Comparison of ENCODE assay signal across 7 cellular contexts in genomic region chr15:51726302-51727073, GRCh38. TPM values are rescaled to one million over a fixed set of nuclear protein-coding genes. Genes with fewer than 3 reads are reported as not detected.
DNase-seq lines count a peak whose midpoint lies in the region; ATAC-seq, FAIRE-seq and TF ChIP-seq lines count a peak whose summit lies in the region.

No MANE protein-coding gene starts in this region.

- H3K79me2 ChIP-seq in osteoblast (ENCODE audit: insufficient read depth, low read length), result no peaks in the 10 kb centered on the region

- intact Hi-C loops in activated B cell treated with CpG ODN at 0.5 μM for 24 hours (cut with micrococcal nuclease), result loop anchor here (1.0 to 5.0 kb wide), 5 partner anchors 9 to 76 kb away; partner anchors contain the start of genes SCG3 and TMOD2
- intact Hi-C loops in activated T-helper 2 cell treated with anti-CD3 and anti-CD28 coated beads, Interferon-gamma antibody, Interleukin-2, Interleukin-4, amounts not matched to agents 10 μg/mL and 5 μg/mL and 100 μg/mL, durations not matched to agents 14 hours and 24 hours and 36 hours (cut with micrococcal nuclease), result no loop called here

- H3K4me3 ChIP-seq in GM08714 (ENCODE audit: low read length), result peak overlapping the region; percentile 17; the same call in 1 of the 2 replicates
- no peak overlapping the region for H3K4me3 ChIP-seq in osteoblast (ENCODE audit: insufficient read depth, low read length)

- POLR2A ChIA-PET in activated B cell treated with CpG ODN at 0.5 μM for 24 hours (lab: Charles Lee), result interaction anchor here (0.5 to 3.3 kb wide), 2 partner anchors 11 to 1027 kb away, joined by 9 to 31 read pairs; partner anchors contain the start of gene LYSMD2

- H3K4me1 ChIP-seq in osteoblast (ENCODE audit: insufficient read depth, low read length), result peaks cover 28% of the 10 kb centered on the region

- H3K9me3 ChIP-seq in osteoblast (ENCODE audit: low read depth, low read length), result no peaks in the 10 kb centered on the region

- TF ChIP-seq CTCF in activated B cell treated with CpG ODN at 0.5 μM for 24 hours (IDR thresholded peaks at IDR 0.05) (no peak), osteoblast (IDR thresholded peaks at IDR 0.05; ENCODE audit: extremely low read depth, low read depth, low read length) (no peak)

- peak overlapping the region; percentile 22 for H3K4me2 ChIP-seq in osteoblast (ENCODE audit: insufficient read depth, low read length)

- no peaks in the 10 kb centered on the region for H3K27me3 Mint-ChIP-seq in activated B cell treated with CpG ODN at 0.5 μM for 24 hours
- H3K27me3 Mint-ChIP-seq in activated T-helper 2 cell treated with anti-CD3 and anti-CD28 coated beads, Interferon-gamma antibody, Interleukin-2, Interleukin-4, amounts not matched to agents 10 μg/mL and 5 μg/mL and 100 μg/mL, durations not matched to agents 14 hours and 24 hours and 36 hours (ENCODE audit: low read depth), result no peaks in the 10 kb centered on the region

- peak; percentile 82 for ATAC-seq in GM21529 (IDR thresholded peaks at IDR 0.05; ENCODE audit: unreplicated experiment)
- peak; percentile 97 for ATAC-seq in activated B cell treated with CpG ODN at 0.5 μM for 24 hours (ENCODE audit: low read depth)

- peaks cover 74% of the 10 kb centered on the region for H3K4me1 Mint-ChIP-seq in activated B cell treated with CpG ODN at 0.5 μM for 24 hours
- peaks cover 30% of the 10 kb centered on the region for H3K4me1 Mint-ChIP-seq in activated T-helper 2 cell treated with anti-CD3 and anti-CD28 coated beads, Interferon-gamma antibody, Interleukin-2, Interleukin-4, amounts not matched to agents 10 μg/mL and 5 μg/mL and 100 μg/mL, durations not matched to agents 14 hours and 24 hours and 36 hours (ENCODE audit: low read depth)

- peak overlapping the region; percentile 25 for H3K27ac ChIP-seq in osteoblast (ENCODE audit: low read depth, low read length)

- CTCF ChIA-PET in activated B cell treated with CpG ODN at 0.5 μM for 24 hours (lab: Charles Lee), result interaction anchor here (1.4 to 3.2 kb wide), 3 partner anchors 11 to 77 kb away, joined by 7 to 24 read pairs (median 17); partner anchors contain the start of gene LYSMD2

- no peaks in the 10 kb centered on the region for H3K27me3 ChIP-seq in osteoblast (ENCODE audit: insufficient read depth, low read length)

- peaks cover 47% of the 10 kb centered on the region for H3K36me3 Mint-ChIP-seq in activated B cell treated with CpG ODN at 0.5 μM for 24 hours (ENCODE audit: low read depth)
- H3K36me3 Mint-ChIP-seq in activated T-helper 2 cell treated with anti-CD3 and anti-CD28 coated beads, Interferon-gamma antibody, Interleukin-2, Interleukin-4, amounts not matched to agents 10 μg/mL and 5 μg/mL and 100 μg/mL, durations not matched to agents 14 hours and 24 hours and 36 hours (ENCODE audit: low read depth), result peaks cover 16% of the 10 kb centered on the region

- no peak for FAIRE-seq in HTR-8/SVneo (lab: Jason Lieb, UNC)

- H3K36me3 ChIP-seq in osteoblast (ENCODE audit: insufficient read depth, low read length), result no peaks in the 10 kb centered on the region

- peak overlapping the region; percentile 52 for H3K4me3 Mint-ChIP-seq in activated B cell treated with CpG ODN at 0.5 μM for 24 hours
- H3K4me3 Mint-ChIP-seq in activated T-helper 2 cell treated with anti-CD3 and anti-CD28 coated beads, Interferon-gamma antibody, Interleukin-2, Interleukin-4, amounts not matched to agents 10 μg/mL and 5 μg/mL and 100 μg/mL, durations not matched to agents 14 hours and 24 hours and 36 hours (ENCODE audit: low read depth), result no peak overlapping the region

- H4K20me1 ChIP-seq in osteoblast (ENCODE audit: insufficient read depth, low read length), result peaks cover 7% of the 10 kb centered on the region

- no peaks in the 10 kb centered on the region for H3K9me3 Mint-ChIP-seq in activated B cell treated with CpG ODN at 0.5 μM for 24 hours
- no peaks in the 10 kb centered on the region for H3K9me3 Mint-ChIP-seq in activated T-helper 2 cell treated with anti-CD3 and anti-CD28 coated beads, Interferon-gamma antibody, Interleukin-2, Interleukin-4, amounts not matched to agents 10 μg/mL and 5 μg/mL and 100 μg/mL, durations not matched to agents 14 hours and 24 hours and 36 hours

- no peak overlapping the region for H2AFZ ChIP-seq in osteoblast (ENCODE audit: low read length)

- DNase-seq in HTR-8/SVneo (ENCODE audit: insufficient read length, low spot score), result peak; percentile 82
- no peak for DNase-seq in activated B cell treated with CpG ODN at 0.5 μM for 24 hours
- DNase-seq in fibroblast of the conjunctiva (ENCODE audit: low read depth), result peak; percentile 53
- peak; percentile 78 for DNase-seq in osteoblast (ENCODE audit: insufficient read length, low spot score, missing footprints)
- no peak for DNase-seq in activated T-helper 2 cell treated with anti-CD3 and anti-CD28 coated beads, Interferon-gamma antibody, Interleukin-2, Interleukin-4, amounts not matched to agents 10 μg/mL and 5 μg/mL and 100 μg/mL, durations not matched to agents 14 hours and 24 hours and 36 hours (ENCODE audit: low spot score)

- H3K27ac Mint-ChIP-seq in activated B cell treated with CpG ODN at 0.5 μM for 24 hours, result peak overlapping the region; percentile 59
- no peak overlapping the region for H3K27ac Mint-ChIP-seq in activated T-helper 2 cell treated with anti-CD3 and anti-CD28 coated beads, Interferon-gamma antibody, Interleukin-2, Interleukin-4, amounts not matched to agents 10 μg/mL and 5 μg/mL and 100 μg/mL, durations not matched to agents 14 hours and 24 hours and 36 hours

RNA-seq across cellular contexts. Expression of gene LYSMD2, which starts 11.0 kb away (rescaled TPM):
- total RNA-seq in activated B cell treated with CpG ODN at 0.5 μM for 24 hours (41.8 and 48.6 TPM in 2 replicates), osteoblast (3.3 and 4.7 TPM in 2 replicates)
- 4.0 and 5.8 TPM in 2 replicates for total RNA-seq in activated T-helper 2 cell treated with anti-CD3 and anti-CD28 coated beads, Interferon-gamma antibody, Interleukin-2, Interleukin-4, amounts not matched to agents 10 μg/mL and 5 μg/mL and 100 μg/mL, durations not matched to agents 14 hours and 24 hours and 36 hours

RNA-seq across cellular contexts. Expression of gene TMOD2, which starts 24.9 kb away (rescaled TPM):
- total RNA-seq in activated B cell treated with CpG ODN at 0.5 μM for 24 hours, result 11.3 and 14.6 TPM in 2 replicates
- 9.8 and 10.3 TPM in 2 replicates for total RNA-seq in osteoblast
- total RNA-seq in activated T-helper 2 cell treated with anti-CD3 and anti-CD28 coated beads, Interferon-gamma antibody, Interleukin-2, Interleukin-4, amounts not matched to agents 10 μg/mL and 5 μg/mL and 100 μg/mL, durations not matched to agents 14 hours and 24 hours and 36 hours, result 1.2 and 1.7 TPM in 2 replicates

RNA-seq across cellular contexts. Expression of gene SCG3, which starts 45.2 kb away (rescaled TPM):
- total RNA-seq in activated B cell treated with CpG ODN at 0.5 μM for 24 hours, result not detected in 2 replicates
- total RNA-seq in osteoblast, result not detected in 2 replicates
- total RNA-seq in activated T-helper 2 cell treated with anti-CD3 and anti-CD28 coated beads, Interferon-gamma antibody, Interleukin-2, Interleukin-4, amounts not matched to agents 10 μg/mL and 5 μg/mL and 100 μg/mL, durations not matched to agents 14 hours and 24 hours and 36 hours, result not detected in 2 replicates

Comparison
In these comparisons a context has a peak if more than half of its experiments do, and no peak if none do; other contexts are left out.
1. DNase-seq: peak in HTR-8/SVneo (single experiment), fibroblast of the conjunctiva (single experiment) and osteoblast (single experiment); none in activated B cell treated with CpG ODN at 0.5 μM for 24 hours (single experiment) and activated T-helper 2 cell treated with anti-CD3 and anti-CD28 coated beads, Interferon-gamma antibody, Interleukin-2, Interleukin-4, amounts not matched to agents 10 μg/mL and 5 μg/mL and 100 μg/mL, durations not matched to agents 14 hours and 24 hours and 36 hours (single experiment).